Comparison of ENCODE assay signal across 8 cellular contexts in genomic region chr16:48244863-48245195, GRCh38. TPM values are rescaled to one million over a fixed set of nuclear protein-coding genes. Genes with fewer than 3 reads are reported as not detected.
DNase-seq lines count a peak whose midpoint lies in the region; ATAC-seq and TF ChIP-seq lines count a peak whose summit lies in the region.

No MANE protein-coding gene starts in this region.

- no peak for DNase-seq in GM23338 (ENCODE audit: low spot score)
- DNase-seq in T-helper 17 cell = no peak
- peak in 1 of 2 donors; percentile 27 for DNase-seq in foreskin keratinocyte
- DNase-seq in activated CD4-positive, CD25-positive, alpha-beta regulatory T cell (lab: John Stamatoyannopoulos, UW) = no peak
- DNase-seq in NCI-H82 (lab: John Stamatoyannopoulos, UW) = no peak
- no peak for DNase-seq in NOMO-1 treated with DMSO at 0.1 percent for 48 hours (lab: John Stamatoyannopoulos, UW; ENCODE audit: unreplicated experiment)

- H3K36me3 ChIP-seq in GM23338 (ENCODE audit: insufficient read depth) = no peaks in the 10 kb centered on the region
- peaks cover 3% of the 10 kb centered on the region for H3K36me3 ChIP-seq in skeletal muscle satellite cell (ENCODE audit: insufficient read depth, low read length)

- H3K4me3 ChIP-seq in GM23338 (peak overlapping the region; percentile 86), skeletal muscle satellite cell (ENCODE audit: low read length) (peak overlapping the region; percentile 94)

- H3K27me3 ChIP-seq in GM23338 (ENCODE audit: insufficient read depth) (no peaks in the 10 kb centered on the region), foreskin keratinocyte (no peaks in the 10 kb centered on the region), skeletal muscle satellite cell (ENCODE audit: control insufficient read depth, insufficient read depth, low read length) (no peaks in the 10 kb centered on the region)

- peaks cover 9% of the 10 kb centered on the region for H3K4me1 Mint-ChIP-seq in GM23338
- peaks cover 21% of the 10 kb centered on the region for H3K4me1 Mint-ChIP-seq in T-helper 17 cell

- peaks cover 5% of the 10 kb centered on the region for H3K36me3 Mint-ChIP-seq in GM23338 (ENCODE audit: low read depth)
- H3K36me3 Mint-ChIP-seq in T-helper 17 cell (ENCODE audit: low read depth) = peaks cover 5% of the 10 kb centered on the region

- H3K4me1 ChIP-seq in GM23338 (ENCODE audit: insufficient read depth) = peaks cover 11% of the 10 kb centered on the region
- peaks cover 18% of the 10 kb centered on the region for H3K4me1 ChIP-seq in foreskin keratinocyte
- peaks cover 18% of the 10 kb centered on the region for H3K4me1 ChIP-seq in skeletal muscle satellite cell (ENCODE audit: control insufficient read depth, insufficient read depth, low read length)

- H3K9ac ChIP-seq in skeletal muscle satellite cell (ENCODE audit: low read depth, low read length) = peak overlapping the region; percentile 94

- H3K27ac Mint-ChIP-seq in GM23338 (peak overlapping the region; percentile 71), T-helper 17 cell (peak overlapping the region; percentile 97)

- ATAC-seq in GM23338 (no peak), T-helper 17 cell (no peak), foreskin keratinocyte (no peak), HG03432 (IDR thresholded peaks at IDR 0.05; ENCODE audit: unreplicated experiment) (no peak)

- peaks cover 6% of the 10 kb centered on the region for H3K9me3 Mint-ChIP-seq in GM23338

- H3K4me3 Mint-ChIP-seq in GM23338 (peak overlapping the region; percentile 93), T-helper 17 cell (peak overlapping the region; percentile 99)

- peak overlapping the region; percentile 88; the same call in 1 of the 2 replicates for H2AFZ ChIP-seq in GM23338

- H3F3A ChIP-seq in GM23338 (replicated peaks; ENCODE audit: low read depth) = no peaks in the 10 kb centered on the region

- H3K9me2 ChIP-seq in GM23338 (ENCODE audit: insufficient read depth) = peaks cover 3% of the 10 kb centered on the region; the same call in 1 of the 2 replicates

- no peak overlapping the region for H3K27ac ChIP-seq in GM23338 (ENCODE audit: low read depth)
- peak overlapping the region; percentile 56 for H3K27ac ChIP-seq in foreskin keratinocyte

- H3K9me3 ChIP-seq in T-helper 17 cell (ENCODE audit: control insufficient read depth, low read length, poor library complexity, severe bottlenecking) = no peaks in the 10 kb centered on the region
- no peaks in the 10 kb centered on the region for H3K9me3 ChIP-seq in skeletal muscle satellite cell (replicated peaks; ENCODE audit: low read length)

- H3K4me2 ChIP-seq in GM23338 = peak overlapping the region; percentile 97
- peak overlapping the region; percentile 83 for H3K4me2 ChIP-seq in skeletal muscle satellite cell (ENCODE audit: low read length)

- TF ChIP-seq CTCF in GM23338 (conservative IDR thresholded peaks at IDR 0.05; ENCODE audit: low read depth in 2 of 2) (no peak), foreskin keratinocyte (conservative IDR thresholded peaks at IDR 0.05) (no peak)

- H3K27me3 Mint-ChIP-seq in GM23338 (ENCODE audit: insufficient read depth, low read depth, poor library complexity) = no peaks in the 10 kb centered on the region
- H3K27me3 Mint-ChIP-seq in T-helper 17 cell = no peaks in the 10 kb centered on the region

- H3K79me2 ChIP-seq in GM23338 (replicated peaks; ENCODE audit: insufficient read depth) = peaks cover 34% of the 10 kb centered on the region

- H4K20me1 ChIP-seq in GM23338 (replicated peaks; ENCODE audit: insufficient read depth) = no peaks in the 10 kb centered on the region

TF ChIP-seq in GM23338, 12 proteins besides CTCF, POLR2A, EP300 and RAD21:
- TF ChIP-seq POLR2AphosphoS5 (IDR thresholded peaks at IDR 0.05; ENCODE audit: low read depth) (no peak), NANOG (IDR thresholded peaks at IDR 0.05; ENCODE audit: borderline replicate concordance) (no peak), ZNF331 (CRISPR knock-in tag; IDR thresholded peaks at IDR 0.05; ENCODE audit: low read depth) (no peak)

RNA-seq across cellular contexts. Expression of gene LONP2, which starts 0.7 kb away (rescaled TPM):
- total RNA-seq in GM23338 (2014; rRNA removed; shearing (Covaris generic)) = 23.3 and 25.2 TPM in 2 replicates
- polyA plus RNA-seq in GM23338 (2016; fragmentation: Nextera tagmentation; extraction: Ambion mirVana) (8.7 and 12.4 TPM in 2 replicates), foreskin keratinocyte (13.1 and 15.1 TPM in 2 replicates)
- total RNA-seq in T-helper 17 cell (10 to 100 TPM; 67.1 to 68.2 TPM), foreskin keratinocyte (53.5 and 55.8 TPM in 2 replicates)
- 38.4 and 53.0 TPM in 2 replicates for total RNA-seq in skeletal muscle satellite cell (2012; rRNA removed)

RNA-seq across cellular contexts. Expression of gene ABCC11, which starts 2.5 kb away (rescaled TPM):
- total RNA-seq in GM23338 (2014; rRNA removed; shearing (Covaris generic)) = 0.12 TPM in 1 of 2 replicates, not detected in the other
- 0.10 TPM in 1 of 2 replicates, not detected in the other for polyA plus RNA-seq in GM23338 (2016; fragmentation: Nextera tagmentation; extraction: Ambion mirVana)
- not detected for total RNA-seq in T-helper 17 cell
- total RNA-seq in foreskin keratinocyte = 0.10 and 0.11 TPM in 2 replicates
- polyA plus RNA-seq in foreskin keratinocyte = 0.03 and 0.09 TPM in 2 replicates
- total RNA-seq in skeletal muscle satellite cell (2012; rRNA removed) = 0.22 and 0.25 TPM in 2 replicates
